18 cellular contexts compared by ENCODE assay signal in genomic region chr11:64451856-64452255, GRCh38.
DNase-seq lines count a peak whose midpoint lies in the region; ATAC-seq and TF ChIP-seq lines count a peak whose summit lies in the region.
"Had no signal": no experiment of that assay in that cellular context is flagged by ENCODE, and none has a peak within 500 bp of the region (broad histone marks: within the 10 kb centered on the region; RNA-seq: fewer than 3 reads in every experiment).

No MANE protein-coding gene starts in this region.

- peaks cover 29% of the 10 kb centered on the region for H3K27me3 Mint-ChIP-seq in GM23338 (ENCODE audit: insufficient read depth, low read depth, poor library complexity)

- WGBS in neuronal stem cell (ENCODE audit: extremely low coverage in 2 of 2, insufficient read length in 2 of 2, insufficient replicate concordance in 1 of 2), 2 donors: no CpG with 5 or more reads among the region's 7 CpGs
- WGBS in sigmoid colon, 2 donors: 67 to 81% methylated on average over 7 of the region's 7 CpGs

- H3K9me3 ChIP-seq in RWPE2 (ENCODE audit: severe bottlenecking) (no peaks in the 10 kb centered on the region), neuronal stem cell (replicated peaks in 1 of 2; ENCODE audit: control insufficient read depth in 2 of 2, insufficient read depth in 1 of 2, low read depth in 1 of 2, low read length in 2 of 2) (no peaks in the 10 kb centered on the region), sigmoid colon (no peaks in the 10 kb centered on the region)
- H3K9me3 ChIP-seq: BLaER1 had no signal

- no peak overlapping the region for H4K8ac ChIP-seq in neuronal stem cell (ENCODE audit: low read depth, low read length)

- H3K36me3 Mint-ChIP-seq in GM23338 (ENCODE audit: low read depth): no peaks in the 10 kb centered on the region
- H3K36me3 Mint-ChIP-seq: CD4-positive, alpha-beta memory T cell had no signal

- H3K18ac ChIP-seq in neuronal stem cell (ENCODE audit: low read length): no peak overlapping the region

- H2BK15ac ChIP-seq in neuronal stem cell (ENCODE audit: low read length): no peak overlapping the region

- H3K9me2 ChIP-seq in GM23338 (ENCODE audit: insufficient read depth): no peaks in the 10 kb centered on the region

- no peak overlapping the region for H2BK120ac ChIP-seq in neuronal stem cell (ENCODE audit: low read depth, low read length)

- no peak overlapping the region for H3K27ac Mint-ChIP-seq in GM23338
- H3K27ac Mint-ChIP-seq: CD14-positive monocyte; CD4-positive, alpha-beta memory T cell had no signal

- ATAC-seq in RWPE2 (ENCODE audit: low read depth) (no peak), GM23338 (no peak)
- ATAC-seq: HCT116, HepG2 had no signal

- H2BK5ac ChIP-seq in neuronal stem cell (ENCODE audit: low read length): no peak overlapping the region

- no peak overlapping the region for H3K23ac ChIP-seq in neuronal stem cell (ENCODE audit: low read depth, low read length, poor library complexity)

- H4K20me1 ChIP-seq in GM23338 (replicated peaks; ENCODE audit: insufficient read depth): no peaks in the 10 kb centered on the region
- H4K20me1 ChIP-seq: BLaER1 had no signal

- H3K4me2 ChIP-seq in neuronal stem cell (ENCODE audit: insufficient read depth, low read length, poor library complexity, severe bottlenecking) (no peak overlapping the region), GM23338 (no peak overlapping the region)
- H3K4me2 ChIP-seq: BLaER1 had no signal

- H3K79me1 ChIP-seq in neuronal stem cell (ENCODE audit: low read depth, low read length): no peaks in the 10 kb centered on the region

- H3K27me3 ChIP-seq in RWPE2 (ENCODE audit: insufficient read depth, poor library complexity, severe bottlenecking) (no peaks in the 10 kb centered on the region), neuronal stem cell (ENCODE audit: control insufficient read depth in 3 of 3, insufficient read depth in 3 of 3, low read depth in 1 of 3, low read length in 3 of 3) (peaks cover 0 to 26% (median 10%) of the 10 kb centered on the region in 3 experiments), sigmoid colon (peaks cover 0 to 3% (median 0%) of the 10 kb centered on the region in 3 donors), GM23338 (ENCODE audit: insufficient read depth) (peaks cover 14% of the 10 kb centered on the region; the same call in 1 of the 2 replicates)
- H3K27me3 ChIP-seq: BLaER1 had no signal

- H3F3A ChIP-seq in GM23338 (replicated peaks; ENCODE audit: low read depth): no peaks in the 10 kb centered on the region; the same call in 1 of the 2 replicates

- H3K79me2 ChIP-seq in GM23338 (replicated peaks; ENCODE audit: insufficient read depth): no peaks in the 10 kb centered on the region

- H3K27ac ChIP-seq in RWPE2 (ENCODE audit: poor library complexity, severe bottlenecking) (no peak overlapping the region), neuronal stem cell (replicated peaks; ENCODE audit: low read length) (no peak overlapping the region), sigmoid colon (no peak overlapping the region), GM23338 (ENCODE audit: low read depth) (no peak overlapping the region)
- H3K27ac ChIP-seq: BLaER1, GM23248 had no signal

- H3K4ac ChIP-seq in neuronal stem cell (ENCODE audit: low read length): no peak overlapping the region

- peaks cover 12% of the 10 kb centered on the region for H3K4me1 Mint-ChIP-seq in GM23338

- H3K4me1 ChIP-seq in RWPE2 (ENCODE audit: insufficient read depth, poor library complexity, severe bottlenecking) (peaks cover 4% of the 10 kb centered on the region), neuronal stem cell (ENCODE audit: control insufficient read depth in 2 of 2, insufficient read depth in 1 of 2, low read depth in 1 of 2, low read length in 2 of 2) (peaks cover 7 to 12% of the 10 kb centered on the region in 2 donors), sigmoid colon (peaks cover 0 to 25% (median 14%) of the 10 kb centered on the region in 4 donors), GM23338 (ENCODE audit: insufficient read depth) (peaks cover 11% of the 10 kb centered on the region)

- TF ChIP-seq CTCF in RWPE2 (IDR thresholded peaks at IDR 0.05; ENCODE audit: poor library complexity, severe bottlenecking) (no peak), sigmoid colon (IDR thresholded peaks at IDR 0.05) (no peak), GM23338 (conservative IDR thresholded peaks at IDR 0.05; ENCODE audit: low read depth in 2 of 2) (no peak)

- H3K14ac ChIP-seq in neuronal stem cell (ENCODE audit: low read length): no peak overlapping the region

- H2AFZ ChIP-seq in neuronal stem cell (ENCODE audit: low read length): no peak overlapping the region
- H2AFZ ChIP-seq in GM23338: no peak overlapping the region
- H2AFZ ChIP-seq: GM23248 had no signal

- intact Hi-C loops in sigmoid colon (cut with DNase I): no loop called here

- no peak overlapping the region for H4K91ac ChIP-seq in neuronal stem cell (ENCODE audit: low read depth, low read length, poor library complexity)

- peak; percentile 2 for DNase-seq in activated effector memory CD4-positive, alpha-beta T cell treated with anti-CD3 and anti-CD28 coated beads, Interleukin-2, amount 50 U/mL, for 16 hours
- DNase-seq in activated effector memory CD4-positive, alpha-beta T cell treated with Interleukin-2 at 50 U/mL for 16 hours: no peak
- DNase-seq in RWPE2 (ENCODE audit: low spot score) (peak; percentile 21), neuronal stem cell (ENCODE audit: low spot score) (no peak), sigmoid colon (peak; percentile 36), hippocampal formation (lab: John Stamatoyannopoulos, UW) (no peak), GM23338 (ENCODE audit: low spot score) (no peak), NCI-H2081 (lab: John Stamatoyannopoulos, UW) (no peak)
- DNase-seq: 8988T; CD4-positive, alpha-beta memory T cell; DMS153; DMS79; GDM1; GM23248 had no signal

- peak overlapping the region; percentile 58 for H2AK5ac ChIP-seq in neuronal stem cell (ENCODE audit: low read depth, low read length)

- no peaks in the 10 kb centered on the region for H3K9me3 Mint-ChIP-seq in GM23338

- no peaks in the 10 kb centered on the region for H3K36me3 ChIP-seq in RWPE2 (ENCODE audit: low read depth)
- no peaks in the 10 kb centered on the region for H3K36me3 ChIP-seq in neuronal stem cell (replicated peaks in 1 of 2; ENCODE audit: control insufficient read depth in 2 of 2, insufficient read depth in 2 of 2, low read length in 2 of 2)
- H3K36me3 ChIP-seq in sigmoid colon: no peaks in the 10 kb centered on the region
- H3K36me3 ChIP-seq in GM23338 (ENCODE audit: insufficient read depth): no peaks in the 10 kb centered on the region
- H3K36me3 ChIP-seq: BLaER1 had no signal

- no peak overlapping the region for H3K9ac ChIP-seq in neuronal stem cell (ENCODE audit: low read depth, low read length, poor library complexity)
- H3K9ac ChIP-seq: BLaER1, GM23248 had no signal

- no peak overlapping the region for H3K4me3 ChIP-seq in RWPE2 (ENCODE audit: severe bottlenecking)
- H3K4me3 ChIP-seq in neuronal stem cell (ENCODE audit: low read length in 2 of 2): no peak overlapping the region
- H3K4me3 ChIP-seq in sigmoid colon: no peak overlapping the region
- no peak overlapping the region for H3K4me3 ChIP-seq in GM23338
- H3K4me3 ChIP-seq: BLaER1, GM23248 had no signal

- H3K4me3 Mint-ChIP-seq in GM23338: no peak overlapping the region
- H3K4me3 Mint-ChIP-seq: CD14-positive monocyte; CD4-positive, alpha-beta memory T cell had no signal

- H2BK12ac ChIP-seq in neuronal stem cell (ENCODE audit: low read length): no peak overlapping the region

- TF ChIP-seq EP300 in sigmoid colon (IDR thresholded peaks at IDR 0.05): no peak

- no peak for TF ChIP-seq POLR2A in sigmoid colon (IDR thresholded peaks at IDR 0.05)

TF ChIP-seq in GM23338, 12 proteins besides CTCF, POLR2A, EP300 and RAD21 (continues in another document):
- TF ChIP-seq ZNF331 (CRISPR knock-in tag; IDR thresholded peaks at IDR 0.05; ENCODE audit: low read depth) (no peak), EZH2phosphoT487 (IDR thresholded peaks at IDR 0.05; ENCODE audit: unreplicated experiment) (no peak), NANOG (IDR thresholded peaks at IDR 0.05; ENCODE audit: borderline replicate concordance) (no peak), JUNB (IDR thresholded peaks at IDR 0.05; ENCODE audit: unreplicated experiment) (no peak), CREB1 (CRISPR knock-in tag; IDR thresholded peaks at IDR 0.05; ENCODE audit: low read depth) (no peak), ZNF114 (CRISPR knock-in tag; IDR thresholded peaks at IDR 0.05) (no peak), POLR2AphosphoS5 (IDR thresholded peaks at IDR 0.05; ENCODE audit: low read depth) (no peak)
- TF ChIP-seq, protein P1, sequence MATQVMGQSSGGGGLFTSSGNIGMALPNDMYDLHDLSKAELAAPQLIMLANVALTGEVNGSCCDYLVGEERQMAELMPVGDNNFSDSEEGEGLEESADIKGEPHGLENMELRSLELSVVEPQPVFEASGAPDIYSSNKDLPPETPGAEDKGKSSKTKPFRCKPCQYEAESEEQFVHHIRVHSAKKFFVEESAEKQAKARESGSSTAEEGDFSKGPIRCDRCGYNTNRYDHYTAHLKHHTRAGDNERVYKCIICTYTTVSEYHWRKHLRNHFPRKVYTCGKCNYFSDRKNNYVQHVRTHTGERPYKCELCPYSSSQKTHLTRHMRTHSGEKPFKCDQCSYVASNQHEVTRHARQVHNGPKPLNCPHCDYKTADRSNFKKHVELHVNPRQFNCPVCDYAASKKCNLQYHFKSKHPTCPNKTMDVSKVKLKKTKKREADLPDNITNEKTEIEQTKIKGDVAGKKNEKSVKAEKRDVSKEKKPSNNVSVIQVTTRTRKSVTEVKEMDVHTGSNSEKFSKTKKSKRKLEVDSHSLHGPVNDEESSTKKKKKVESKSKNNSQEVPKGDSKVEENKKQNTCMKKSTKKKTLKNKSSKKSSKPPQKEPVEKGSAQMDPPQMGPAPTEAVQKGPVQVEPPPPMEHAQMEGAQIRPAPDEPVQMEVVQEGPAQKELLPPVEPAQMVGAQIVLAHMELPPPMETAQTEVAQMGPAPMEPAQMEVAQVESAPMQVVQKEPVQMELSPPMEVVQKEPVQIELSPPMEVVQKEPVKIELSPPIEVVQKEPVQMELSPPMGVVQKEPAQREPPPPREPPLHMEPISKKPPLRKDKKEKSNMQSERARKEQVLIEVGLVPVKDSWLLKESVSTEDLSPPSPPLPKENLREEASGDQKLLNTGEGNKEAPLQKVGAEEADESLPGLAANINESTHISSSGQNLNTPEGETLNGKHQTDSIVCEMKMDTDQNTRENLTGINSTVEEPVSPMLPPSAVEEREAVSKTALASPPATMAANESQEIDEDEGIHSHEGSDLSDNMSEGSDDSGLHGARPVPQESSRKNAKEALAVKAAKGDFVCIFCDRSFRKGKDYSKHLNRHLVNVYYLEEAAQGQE (IDR thresholded peaks at IDR 0.05; ENCODE audit: unreplicated experiment): no peak

Comparison
In these comparisons a context has a peak if more than half of its experiments do, and no peak if none do; other contexts are left out.
1. DNase-seq: peak in activated effector memory CD4-positive, alpha-beta T cell treated with anti-CD3 and anti-CD28 coated beads, Interleukin-2, amount 50 U/mL, for 16 hours (single experiment), RWPE2 (single experiment) and sigmoid colon (single experiment); none in activated effector memory CD4-positive, alpha-beta T cell treated with Interleukin-2 at 50 U/mL for 16 hours (single experiment), neuronal stem cell (single experiment), hippocampal formation (0 of 2), GM23338 (single experiment) and NCI-H2081 (0 of 2).